In genomic region chr13:76884571-76885202, GRCh38 we compare ENCODE assay signal across 7 cellular contexts. TPM values are rescaled to one million over a fixed set of nuclear protein-coding genes. Genes with fewer than 3 reads are reported as not detected.
DNase-seq lines count a peak whose midpoint lies in the region; ATAC-seq, FAIRE-seq and TF ChIP-seq lines count a peak whose summit lies in the region.

No MANE protein-coding gene starts in this region.

- H3K9me3 Mint-ChIP-seq in activated CD8-positive, alpha-beta T cell treated with anti-CD3 and anti-CD28 coated beads for 36 hours: no peaks in the 10 kb centered on the region
- H3K9me3 Mint-ChIP-seq in stimulated activated memory B cell treated with anti-CD40 and anti-IgM and Interleukin-4, amounts not matched to agents 10 μg/mL and 1 μg/mL and 100 μg/mL, for 72 hours: no peaks in the 10 kb centered on the region

- H3K27me3 ChIP-seq in hepatocyte: no peaks in the 10 kb centered on the region

- CTCF ChIA-PET in activated CD8-positive, alpha-beta T cell treated with anti-CD3 and anti-CD28 coated beads for 36 hours (lab: Charles Lee): interaction anchor here (0.7 to 3.8 kb wide), 15 partner anchors 9 to 216 kb away, joined by 3 to 28 read pairs (median 4); no protein-coding TSS in a partner anchor

- peak overlapping the region; percentile 95 for H3K4me3 ChIP-seq in hepatocyte

- peak overlapping the region; percentile 86 for H3K27ac Mint-ChIP-seq in activated CD8-positive, alpha-beta T cell treated with anti-CD3 and anti-CD28 coated beads for 36 hours
- peak overlapping the region; percentile 71 for H3K27ac Mint-ChIP-seq in stimulated activated memory B cell treated with anti-CD40 and anti-IgM and Interleukin-4, amounts not matched to agents 10 μg/mL and 1 μg/mL and 100 μg/mL, for 72 hours

- peak overlapping the region; percentile 77 for H2AFZ ChIP-seq in hepatocyte

- no peaks in the 10 kb centered on the region for H3K36me3 ChIP-seq in hepatocyte (replicated peaks; ENCODE audit: insufficient read depth, low read depth)

- POLR2A ChIA-PET in activated CD8-positive, alpha-beta T cell treated with anti-CD3 and anti-CD28 coated beads for 36 hours (lab: Charles Lee): interaction anchor here (0.6 to 1.8 kb wide), 7 partner anchors 15 to 133 kb away, joined by 3 to 7 read pairs (median 4); no protein-coding TSS in a partner anchor

- H3K9me2 ChIP-seq in hepatocyte (replicated peaks; ENCODE audit: insufficient read depth): no peaks in the 10 kb centered on the region

- H3K79me2 ChIP-seq in hepatocyte: peaks cover 45% of the 10 kb centered on the region

- H3K4me2 ChIP-seq in hepatocyte: peak overlapping the region; percentile 96

- intact Hi-C loops in activated CD8-positive, alpha-beta T cell treated with anti-CD3 and anti-CD28 coated beads for 36 hours (cut with micrococcal nuclease): loop anchor here (5.0 kb wide), 1 partner anchor 103 kb away; no protein-coding TSS in a partner anchor

- FAIRE-seq in HTR-8/SVneo (lab: Jason Lieb, UNC): no peak

- no peaks in the 10 kb centered on the region for H3K9me3 ChIP-seq in hepatocyte (ENCODE audit: low read depth)

- peak overlapping the region; percentile 89 for H3K4me3 Mint-ChIP-seq in activated CD8-positive, alpha-beta T cell treated with anti-CD3 and anti-CD28 coated beads for 36 hours
- H3K4me3 Mint-ChIP-seq in stimulated activated memory B cell treated with anti-CD40 and anti-IgM and Interleukin-4, amounts not matched to agents 10 μg/mL and 1 μg/mL and 100 μg/mL, for 72 hours: peak overlapping the region; percentile 87

- peaks cover 21% of the 10 kb centered on the region for H3K4me1 ChIP-seq in hepatocyte (ENCODE audit: insufficient read depth)

- H3K4me1 Mint-ChIP-seq in activated CD8-positive, alpha-beta T cell treated with anti-CD3 and anti-CD28 coated beads for 36 hours (ENCODE audit: low read depth): peaks cover 28% of the 10 kb centered on the region
- H3K4me1 Mint-ChIP-seq in stimulated activated memory B cell treated with anti-CD40 and anti-IgM and Interleukin-4, amounts not matched to agents 10 μg/mL and 1 μg/mL and 100 μg/mL, for 72 hours: peaks cover 29% of the 10 kb centered on the region

- peak overlapping the region; percentile 97 for H3K27ac ChIP-seq in hepatocyte

- no peak for TF ChIP-seq CTCF in activated CD8-positive, alpha-beta T cell treated with anti-CD3 and anti-CD28 coated beads for 36 hours (IDR thresholded peaks at IDR 0.05)
- TF ChIP-seq CTCF in hepatocyte (IDR thresholded peaks at IDR 0.05; ENCODE audit: poor library complexity): no peak

- peaks cover 18% of the 10 kb centered on the region for H3K27me3 Mint-ChIP-seq in activated CD8-positive, alpha-beta T cell treated with anti-CD3 and anti-CD28 coated beads for 36 hours
- H3K27me3 Mint-ChIP-seq in stimulated activated memory B cell treated with anti-CD40 and anti-IgM and Interleukin-4, amounts not matched to agents 10 μg/mL and 1 μg/mL and 100 μg/mL, for 72 hours: no peaks in the 10 kb centered on the region

- WGBS in hepatocyte (ENCODE audit: low lambda C conversion rate, missing lambda C conversion rate): 15% methylated on average over 12 of the region's 12 CpGs

- H4K20me1 ChIP-seq in hepatocyte (ENCODE audit: insufficient read depth, poor library complexity, severe bottlenecking): peaks cover 12% of the 10 kb centered on the region

- ATAC-seq in activated CD8-positive, alpha-beta T cell treated with anti-CD3 and anti-CD28 coated beads for 36 hours: peak; percentile 0
- no peak for ATAC-seq in stimulated activated memory B cell treated with anti-CD40 and anti-IgM and Interleukin-4, amounts not matched to agents 10 μg/mL and 1 μg/mL and 100 μg/mL, for 72 hours
- ATAC-seq in left lobe of liver (no peak), GM19397 (IDR thresholded peaks at IDR 0.05; ENCODE audit: unreplicated experiment) (no peak)

- H3K36me3 Mint-ChIP-seq in activated CD8-positive, alpha-beta T cell treated with anti-CD3 and anti-CD28 coated beads for 36 hours (ENCODE audit: low read depth): peaks cover 9% of the 10 kb centered on the region
- H3K36me3 Mint-ChIP-seq in stimulated activated memory B cell treated with anti-CD40 and anti-IgM and Interleukin-4, amounts not matched to agents 10 μg/mL and 1 μg/mL and 100 μg/mL, for 72 hours: no peaks in the 10 kb centered on the region

- peak; percentile 4 for DNase-seq in HTR-8/SVneo (ENCODE audit: insufficient read length, low spot score)
- peak; percentile 14 for DNase-seq in activated CD8-positive, alpha-beta T cell treated with anti-CD3 and anti-CD28 coated beads for 36 hours
- DNase-seq in hepatocyte (ENCODE audit: low spot score): peak; percentile 29
- DNase-seq in left lobe of liver (ENCODE audit: low spot score): no peak
- DNase-seq in kidney glomerular epithelial cell (lab: John Stamatoyannopoulos, UW): no peak

RNA-seq across cellular contexts. Expression of gene KCTD12, which starts 1.5 kb away (rescaled TPM):
- 10 to 100 TPM; 14.3 to 14.8 TPM for total RNA-seq in activated CD8-positive, alpha-beta T cell treated with anti-CD3 and anti-CD28 coated beads for 36 hours
- 62.8 and 70.5 TPM in 2 replicates for total RNA-seq in hepatocyte
- 7.7 and 9.1 TPM in 2 replicates for polyA plus RNA-seq in hepatocyte
- total RNA-seq in left lobe of liver: 3.7 TPM

Comparison
In these comparisons a context has a peak if more than half of its experiments do, and no peak if none do; other contexts are left out.
1. DNase-seq: peak in HTR-8/SVneo (single experiment), activated CD8-positive, alpha-beta T cell treated with anti-CD3 and anti-CD28 coated beads for 36 hours (single experiment) and hepatocyte (single experiment); none in left lobe of liver (single experiment) and kidney glomerular epithelial cell (single experiment).